In genomic region chr11:25733777-25734176, GRCh38 we compare ENCODE assay signal across 1 cellular context.
TF ChIP-seq lines count a peak whose summit lies in the region.

No MANE protein-coding gene starts in this region.

TF ChIP-seq in H1, 55 proteins besides CTCF, POLR2A, EP300 and RAD21:
- TF ChIP-seq SUZ12 (IDR thresholded peaks at IDR 0.05; ENCODE audit: low read length) (no peak), NANOG (IDR thresholded peaks at IDR 0.05; ENCODE audit: insufficient read depth, low read depth, low read length, poor library complexity, severe bottlenecking) (no peak), JUND (IDR thresholded peaks at IDR 0.05; ENCODE audit: low read length) (no peak), CHD1 (IDR thresholded peaks at IDR 0.05; ENCODE audit: low read depth, low read length) (no peak), SIN3A (conservative IDR thresholded peaks at IDR 0.05 in 1 of 2, IDR thresholded peaks at IDR 0.05 in 1 of 2; ENCODE audit: low read depth in 1 of 2, low read length in 2 of 2) (no peak), SIRT6 (IDR thresholded peaks at IDR 0.05; ENCODE audit: low read length) (no peak)
